29 cellular contexts compared by ENCODE assay signal in the genomic region with DNA sequence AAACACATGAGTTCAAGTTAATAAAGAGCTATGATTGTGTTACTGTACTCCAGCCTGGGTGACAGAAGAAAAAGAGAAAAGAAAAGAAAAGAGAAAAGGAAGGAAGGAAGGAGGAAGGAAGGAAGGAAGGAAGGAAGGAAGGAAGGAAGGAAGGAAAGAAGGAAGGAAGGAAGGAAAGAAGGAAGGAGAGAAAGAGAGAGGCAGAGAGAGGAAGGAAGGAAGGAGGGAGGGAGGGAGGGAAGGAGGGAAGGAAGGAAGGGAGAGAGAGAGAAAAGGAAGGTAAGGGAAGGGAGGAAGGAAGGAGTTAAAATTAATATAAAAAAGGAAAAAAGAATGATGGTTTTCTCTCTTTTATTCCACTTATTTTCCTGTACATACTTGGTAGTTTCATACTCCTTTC.
A peak's percentile ranks its signal among the peaks of the same experiment; 100 is the strongest.
DNase-seq lines count a peak whose midpoint lies in the region; ATAC-seq, FAIRE-seq and TF ChIP-seq lines count a peak whose summit lies in the region.
"Had no signal": no experiment of that assay in that cellular context is flagged by ENCODE, and none has a peak within 500 bp of the region (broad histone marks: within the 10 kb centered on the region; RNA-seq: fewer than 3 reads in every experiment).

No MANE protein-coding gene starts in this region.

- H3K36me3 ChIP-seq in HEK293 (ENCODE audit: control insufficient read depth in 2 of 2, insufficient read depth in 1 of 2, low read length in 2 of 2): no peaks in the 10 kb centered on the region
- H3K36me3 ChIP-seq in K562 (ENCODE audit: control insufficient read depth, insufficient read depth, low read length): no peaks in the 10 kb centered on the region
- H3K36me3 ChIP-seq in right atrium auricular region: no peaks in the 10 kb centered on the region
- H3K36me3 ChIP-seq: BE2C, BLaER1 had no signal

- no peak overlapping the region for H3K4me3 Mint-ChIP-seq in activated naive CD4-positive, alpha-beta T cell treated with anti-CD3 and anti-CD28 coated beads, Interleukin-2, amount 50 U/mL, for 24 hours
- no peak overlapping the region for H3K4me3 Mint-ChIP-seq in activated naive CD4-positive, alpha-beta T cell treated with anti-CD3 and anti-CD28 coated beads for 36 hours
- no peak overlapping the region for H3K4me3 Mint-ChIP-seq in T-helper 17 cell
- H3K4me3 Mint-ChIP-seq: CD14-positive monocyte; CD4-positive, alpha-beta memory T cell had no signal

- intact Hi-C loops in activated naive CD4-positive, alpha-beta T cell treated with anti-CD3 and anti-CD28 coated beads for 36 hours (cut with micrococcal nuclease): no loop called here
- intact Hi-C loops in K562 (cut with micrococcal nuclease): no loop called here

- H3K27ac ChIP-seq in HEK293 (ENCODE audit: extremely low read depth, low read depth, low read length) (no peak overlapping the region), K562 (ENCODE audit: extremely low read depth, low read depth, low read length) (no peak overlapping the region), right atrium auricular region (no peak overlapping the region)
- H3K27ac ChIP-seq: BLaER1 had no signal

- POLR2A ChIA-PET in HEK293 (lab: Yijun Ruan, JAX) (no interaction called here), K562 (lab: Yijun Ruan, JAX) (interaction anchor here (1.2 to 1.5 kb wide), 2 partner anchors 9 to 10 kb away, joined by 3 to 5 read pairs; no protein-coding TSS in a partner anchor)

- TF ChIP-seq EP300 in K562 (IDR thresholded peaks at IDR 0.05; ENCODE audit: low read length): no peak

- in situ Hi-C loops in K562 (cut with MboI): no loop called here

- no peak overlapping the region for H3K4me3 ChIP-seq in HEK293 (ENCODE audit: low read depth, low read length)
- H3K4me3 ChIP-seq in K562: no peak overlapping the region
- H3K4me3 ChIP-seq in right atrium auricular region: no peak overlapping the region
- H3K4me3 ChIP-seq: BLaER1, GM12878 had no signal

- FAIRE-seq in K562 (lab: Jason Lieb, UNC): no peak
- FAIRE-seq: A204.1, GM12878, GM12892, GM18507 had no signal

- peaks cover 9% of the 10 kb centered on the region for H3K4me1 ChIP-seq in HEK293 (ENCODE audit: control insufficient read depth, insufficient read depth, low read length)
- H3K4me1 ChIP-seq in K562 (replicated peaks in 1 of 2; ENCODE audit: control insufficient read depth in 2 of 2, insufficient read depth in 2 of 2, low read length in 2 of 2): peaks cover 0 to 4% of the 10 kb centered on the region in 2 experiments; a peak in 2 of 5 replicates
- H3K4me1 ChIP-seq in right atrium auricular region: no peaks in the 10 kb centered on the region

- TF ChIP-seq CTCF in HEK293 (tag by site-specific recombination; IDR thresholded peaks at IDR 0.05): no peak
- TF ChIP-seq CTCF in K562 (IDR thresholded peaks at IDR 0.05 in 2 of 3, conservative IDR thresholded peaks at IDR 0.05 in 1 of 3; ENCODE audit: insufficient read depth in 2 of 3, low read depth in 1 of 3, low read length in 3 of 3): no peak
- TF ChIP-seq CTCF in right atrium auricular region (IDR thresholded peaks at IDR 0.05): no peak

- BruUV-seq in K562 (replicated peaks; lab: Mats Ljungman, UMichigan): no TSS peak

- TF ChIP-seq POLR2A in K562 (conservative IDR thresholded peaks at IDR 0.05): no peak

- peak overlapping the region; percentile 52 for H3K27ac Mint-ChIP-seq in activated naive CD4-positive, alpha-beta T cell treated with anti-CD3 and anti-CD28 coated beads, Interleukin-2, amount 50 U/mL, for 24 hours
- H3K27ac Mint-ChIP-seq in activated naive CD4-positive, alpha-beta T cell treated with anti-CD3 and anti-CD28 coated beads for 36 hours: no peak overlapping the region
- H3K27ac Mint-ChIP-seq in T-helper 17 cell: peak overlapping the region; percentile 17
- H3K27ac Mint-ChIP-seq: CD4-positive, CD25-positive, alpha-beta regulatory T cell had no signal

- TF ChIP-seq RAD21 in K562 (CRISPR knock-in tag; conservative IDR thresholded peaks at IDR 0.05 in 1 of 2, IDR thresholded peaks at IDR 0.05 in 1 of 2): no peak

- ATAC-seq in T-helper 17 cell (no peak), K562 (no peak), HG03095 (IDR thresholded peaks at IDR 0.05; ENCODE audit: unreplicated experiment) (no peak), GM19397 (IDR thresholded peaks at IDR 0.05; ENCODE audit: unreplicated experiment) (no peak)
- ATAC-seq: GM12878 had no signal

- no peak overlapping the region for H3K4me2 ChIP-seq in K562 (ENCODE audit: insufficient read depth, low read length)
- H3K4me2 ChIP-seq: BLaER1 had no signal

- H3K27me3 ChIP-seq in K562 (ENCODE audit: control insufficient read depth in 2 of 2, insufficient read depth in 2 of 2, low read length in 2 of 2): peaks cover 14 to 21% of the 10 kb centered on the region in 2 experiments
- H3K27me3 ChIP-seq in right atrium auricular region: no peaks in the 10 kb centered on the region
- H3K27me3 ChIP-seq: BLaER1 had no signal

- H3K9me3 ChIP-seq in HEK293 (ENCODE audit: control insufficient read depth, insufficient read depth, low read depth, low read length): no peaks in the 10 kb centered on the region
- H3K9me3 ChIP-seq in T-helper 17 cell (ENCODE audit: control insufficient read depth, low read length, poor library complexity, severe bottlenecking): no peaks in the 10 kb centered on the region
- no peaks in the 10 kb centered on the region for H3K9me3 ChIP-seq in K562 (replicated peaks; ENCODE audit: control insufficient read depth, insufficient read depth, low read depth, low read length)
- H3K9me3 ChIP-seq in right atrium auricular region: no peaks in the 10 kb centered on the region
- H3K9me3 ChIP-seq: BE2C, BLaER1 had no signal

- peaks cover 30% of the 10 kb centered on the region for H3K4me1 Mint-ChIP-seq in activated naive CD4-positive, alpha-beta T cell treated with anti-CD3 and anti-CD28 coated beads, Interleukin-2, amount 50 U/mL, for 24 hours
- peaks cover 17% of the 10 kb centered on the region for H3K4me1 Mint-ChIP-seq in activated naive CD4-positive, alpha-beta T cell treated with anti-CD3 and anti-CD28 coated beads for 36 hours (ENCODE audit: low read depth)
- H3K4me1 Mint-ChIP-seq in T-helper 17 cell: peaks cover 11% of the 10 kb centered on the region

- H3K27me3 Mint-ChIP-seq in activated naive CD4-positive, alpha-beta T cell treated with anti-CD3 and anti-CD28 coated beads, Interleukin-2, amount 50 U/mL, for 24 hours: no peaks in the 10 kb centered on the region
- no peaks in the 10 kb centered on the region for H3K27me3 Mint-ChIP-seq in activated naive CD4-positive, alpha-beta T cell treated with anti-CD3 and anti-CD28 coated beads for 36 hours (ENCODE audit: low read depth)
- no peaks in the 10 kb centered on the region for H3K27me3 Mint-ChIP-seq in T-helper 17 cell
- H3K27me3 Mint-ChIP-seq: CD4-positive, alpha-beta memory T cell had no signal

- no peaks in the 10 kb centered on the region for H3K9me1 ChIP-seq in K562 (ENCODE audit: control insufficient read depth, insufficient read depth, low read length)

- H4K20me1 ChIP-seq in K562 (replicated peaks; ENCODE audit: control insufficient read depth, insufficient read depth, low read length): no peaks in the 10 kb centered on the region
- H4K20me1 ChIP-seq: BLaER1 had no signal

- no peaks in the 10 kb centered on the region for H3K36me3 Mint-ChIP-seq in activated naive CD4-positive, alpha-beta T cell treated with anti-CD3 and anti-CD28 coated beads, Interleukin-2, amount 50 U/mL, for 24 hours
- H3K36me3 Mint-ChIP-seq in activated naive CD4-positive, alpha-beta T cell treated with anti-CD3 and anti-CD28 coated beads for 36 hours (ENCODE audit: low read depth): no peaks in the 10 kb centered on the region
- H3K36me3 Mint-ChIP-seq in T-helper 17 cell (ENCODE audit: low read depth): no peaks in the 10 kb centered on the region
- H3K36me3 Mint-ChIP-seq: CD14-positive monocyte; CD4-positive, alpha-beta memory T cell; CD4-positive, CD25-positive, alpha-beta regulatory T cell; CD8-positive, alpha-beta memory T cell had no signal

- no peak overlapping the region for H3K9ac ChIP-seq in K562 (ENCODE audit: insufficient read depth in 1 of 2, low read depth in 2 of 2, low read length in 2 of 2)
- H3K9ac ChIP-seq: BLaER1 had no signal

- H3K79me2 ChIP-seq in K562 (ENCODE audit: control insufficient read depth, insufficient read depth, low read length): no peaks in the 10 kb centered on the region

- CTCF ChIA-PET in activated naive CD4-positive, alpha-beta T cell treated with anti-CD3 and anti-CD28 coated beads for 36 hours (lab: Charles Lee): interaction anchor here (1.7 kb wide), 1 partner anchor 9 kb away, joined by 7 read pairs; no protein-coding TSS in a partner anchor
- CTCF ChIA-PET in HEK293 (lab: Yijun Ruan, JAX): interaction anchor here (0.7 to 3.3 kb wide), 4 partner anchors 9 to 412 kb away, joined by 3 to 26 read pairs (median 4); no protein-coding TSS in a partner anchor
- CTCF ChIA-PET in K562 (lab: Yijun Ruan, JAX; ENCODE audit: low intra/inter-chr PET ratio): no interaction called here

- H2AFZ ChIP-seq in K562 (ENCODE audit: low read depth, low read length): no peak overlapping the region

- H3K9me3 Mint-ChIP-seq in activated naive CD4-positive, alpha-beta T cell treated with anti-CD3 and anti-CD28 coated beads, Interleukin-2, amount 50 U/mL, for 24 hours: no peaks in the 10 kb centered on the region
- no peaks in the 10 kb centered on the region for H3K9me3 Mint-ChIP-seq in activated naive CD4-positive, alpha-beta T cell treated with anti-CD3 and anti-CD28 coated beads for 36 hours
- H3K9me3 Mint-ChIP-seq: CD4-positive, CD25-positive, alpha-beta regulatory T cell; CD8-positive, alpha-beta memory T cell had no signal

- DNase-seq in activated naive CD4-positive, alpha-beta T cell treated with anti-CD3 and anti-CD28 coated beads for 36 hours: no peak
- DNase-seq in T-helper 17 cell: no peak
- DNase-seq in K562 (ENCODE audit: extremely low read depth in 1 of 4, low spot score in 3 of 4): no peak
- no peak for DNase-seq in right atrium auricular region (ENCODE audit: low spot score)
- DNase-seq: 8988T; ACHN; BE2C; C1 segment of cervical spinal cord; CD4-positive, alpha-beta memory T cell; CD4-positive, CD25-positive, alpha-beta regulatory T cell; CD8-positive, alpha-beta memory T cell; COR-L47; DMS 273 treated with DMSO at 0.1 percent for 48 hours; DMS153; DMS53; DMS79; DND-41; EL; GDM1 had no signal

TF ChIP-seq in HEK293, 187 proteins besides CTCF, POLR2A, EP300 and RAD21:
- TF ChIP-seq ZNF366 (tag by site-specific recombination; conservative IDR thresholded peaks at IDR 0.05): peak; percentile 78
- no peak for TF ChIP-seq WT1 (tag by site-specific recombination; IDR thresholded peaks at IDR 0.05)
- TF ChIP-seq ZNF214 (tag by site-specific recombination; IDR thresholded peaks at IDR 0.05; ENCODE audit: borderline replicate concordance): no peak
- TF ChIP-seq ZNF10 (tag by site-specific recombination; IDR thresholded peaks at IDR 0.05): no peak
